In genomic region chr15:79430901-79431635, GRCh38 we compare ENCODE assay signal across 11 cellular contexts. TPM values are rescaled to one million over a fixed set of nuclear protein-coding genes. Genes with fewer than 3 reads are reported as not detected.
DNase-seq lines count a peak whose midpoint lies in the region; FAIRE-seq and TF ChIP-seq lines count a peak whose summit lies in the region.
"Had no signal": no experiment of that assay in that cellular context is flagged by ENCODE, and none has a peak within 500 bp of the region (broad histone marks: within the 10 kb centered on the region; RNA-seq: fewer than 3 reads in every experiment).

No MANE protein-coding gene starts in this region.

- no peak overlapping the region for H3K27ac Mint-ChIP-seq in T-helper 2 cell treated with Interferon-gamma antibody and Interleukin-4, amounts not matched to agents 5 μg/mL and 100 μg/mL, for 36 hours
- H3K27ac Mint-ChIP-seq in brain = peak overlapping the region in 2 of 5 experiments; percentile 80 to 92
- H3K27ac Mint-ChIP-seq: T-cell had no signal

- intact Hi-C loops in kidney (cut with DNase I) = no loop called here

- H3K4me3 ChIP-seq in kidney (ENCODE audit: low read length in 2 of 2) (peak overlapping the region in 1 of 2 donors; percentile 29), subcutaneous abdominal adipose tissue (ENCODE audit: low read depth in 1 of 5, low read length in 5 of 5) (peak overlapping the region in 4 of 5 donors; percentile 39 to 64 (median 50))

- H3K9ac ChIP-seq in kidney (ENCODE audit: low read length in 2 of 2) (no peak overlapping the region), subcutaneous abdominal adipose tissue (ENCODE audit: low read length in 5 of 5) (no peak overlapping the region)

- peaks cover 64% of the 10 kb centered on the region for H3K27me3 Mint-ChIP-seq in T-helper 2 cell treated with Interferon-gamma antibody and Interleukin-4, amounts not matched to agents 5 μg/mL and 100 μg/mL, for 36 hours (ENCODE audit: low read depth)
- H3K27me3 Mint-ChIP-seq in brain = peaks cover 94% of the 10 kb centered on the region

- H3K9me3 ChIP-seq in kidney (ENCODE audit: control insufficient read depth in 1 of 2, low read length in 2 of 2) = no peaks in the 10 kb centered on the region
- peaks cover 0 to 3% (median 0%) of the 10 kb centered on the region in 5 donors for H3K9me3 ChIP-seq in subcutaneous abdominal adipose tissue (ENCODE audit: control insufficient read depth in 5 of 5, low read length in 5 of 5)

- H3K27ac ChIP-seq in kidney (ENCODE audit: low read depth in 2 of 2, low read length in 2 of 2) = no peak overlapping the region
- no peak overlapping the region for H3K27ac ChIP-seq in subcutaneous abdominal adipose tissue (ENCODE audit: low read depth, low read length)

- peaks cover 25 to 48% (median 38%) of the 10 kb centered on the region in 5 donors for H3K27me3 ChIP-seq in subcutaneous abdominal adipose tissue (ENCODE audit: control insufficient read depth in 5 of 5, insufficient read depth in 4 of 5, low read length in 5 of 5)

- peaks cover 4% of the 10 kb centered on the region for H3K4me1 Mint-ChIP-seq in T-helper 2 cell treated with Interferon-gamma antibody and Interleukin-4, amounts not matched to agents 5 μg/mL and 100 μg/mL, for 36 hours (ENCODE audit: low read depth)
- peaks cover 37% of the 10 kb centered on the region for H3K4me1 Mint-ChIP-seq in brain

- H3K36me3 Mint-ChIP-seq in T-helper 2 cell treated with Interferon-gamma antibody and Interleukin-4, amounts not matched to agents 5 μg/mL and 100 μg/mL, for 36 hours (ENCODE audit: low read depth) = no peaks in the 10 kb centered on the region
- no peaks in the 10 kb centered on the region for H3K36me3 Mint-ChIP-seq in brain
- H3K36me3 Mint-ChIP-seq: T-cell had no signal

- POLR2A ChIA-PET in GM10248 (lab: Yijun Ruan, JAX) = no interaction called here

- FAIRE-seq in kidney (lab: Jason Lieb, UNC) = no peak

- TF ChIP-seq CTCF in brain (conservative IDR thresholded peaks at IDR 0.05) = no peak
- TF ChIP-seq CTCF in kidney (IDR thresholded peaks at IDR 0.05; ENCODE audit: borderline replicate concordance, extremely low read depth, insufficient read depth) = no peak
- no peak for TF ChIP-seq CTCF in GM10248 (IDR thresholded peaks at IDR 0.05; ENCODE audit: control extremely low read depth, extremely low read depth, low read depth, missing control alignments)

- H3K4me1 ChIP-seq in kidney (ENCODE audit: control insufficient read depth in 1 of 2, insufficient read depth in 1 of 2, low read depth in 1 of 2, low read length in 2 of 2) = no peaks in the 10 kb centered on the region
- H3K4me1 ChIP-seq in subcutaneous abdominal adipose tissue (ENCODE audit: control insufficient read depth in 5 of 5, insufficient read depth in 5 of 5, low read length in 5 of 5) = peaks cover 0 to 17% (median 16%) of the 10 kb centered on the region in 5 donors

- no peaks in the 10 kb centered on the region for H3K36me3 ChIP-seq in kidney (ENCODE audit: control insufficient read depth in 1 of 2, insufficient read depth in 2 of 2, low read length in 2 of 2)
- H3K36me3 ChIP-seq in subcutaneous abdominal adipose tissue (ENCODE audit: control insufficient read depth in 5 of 5, insufficient read depth in 5 of 5, low read length in 5 of 5) = no peaks in the 10 kb centered on the region

- DNase-seq in T-helper 2 cell treated with Interferon-gamma antibody and Interleukin-4, amounts not matched to agents 5 μg/mL and 100 μg/mL, for 36 hours (ENCODE audit: low spot score) = no peak
- DNase-seq in T-helper 2 cell (no peak), kidney (peak; percentile 23), GM10248 (ENCODE audit: extremely low spot score) (no peak), NCI-H82 treated with DMSO at 0.1 percent for 48 hours (lab: John Stamatoyannopoulos, UW; ENCODE audit: unreplicated experiment) (no peak), foreskin melanocyte (no peak)
- DNase-seq: midbrain, NCI-H1436 treated with DMSO at 0.1 percent for 48 hours, T-cell had no signal

- H3K9me3 Mint-ChIP-seq in T-helper 2 cell treated with Interferon-gamma antibody and Interleukin-4, amounts not matched to agents 5 μg/mL and 100 μg/mL, for 36 hours = no peaks in the 10 kb centered on the region
- H3K9me3 Mint-ChIP-seq in brain = peaks cover 0 to 5% (median 0%) of the 10 kb centered on the region in 5 experiments
- H3K9me3 Mint-ChIP-seq: T-cell had no signal

- CTCF ChIA-PET in GM10248 (lab: Yijun Ruan, JAX) = interaction anchor here (1.1 to 4.1 kb wide), 2 partner anchors 16 to 50 kb away, joined by 3 to 15 read pairs; no protein-coding TSS in a partner anchor

- H3K4me3 Mint-ChIP-seq in T-helper 2 cell treated with Interferon-gamma antibody and Interleukin-4, amounts not matched to agents 5 μg/mL and 100 μg/mL, for 36 hours = peak overlapping the region; percentile 39
- peak overlapping the region; percentile 81 to 90 (median 85) for H3K4me3 Mint-ChIP-seq in brain

RNA-seq across cellular contexts. Expression of gene MINAR1, which starts 1.1 kb away (rescaled TPM):
- polyA plus RNA-seq in brain (ENCODE audit: insufficient read depth, low read depth, low replicate concordance) (0.46 TPM), kidney (ENCODE audit: insufficient read depth, low read depth, low replicate concordance) (0.15 TPM)
- total RNA-seq in kidney = 0.47 TPM
